Comparison of ENCODE assay signal across 28 cellular contexts in the genomic region with DNA sequence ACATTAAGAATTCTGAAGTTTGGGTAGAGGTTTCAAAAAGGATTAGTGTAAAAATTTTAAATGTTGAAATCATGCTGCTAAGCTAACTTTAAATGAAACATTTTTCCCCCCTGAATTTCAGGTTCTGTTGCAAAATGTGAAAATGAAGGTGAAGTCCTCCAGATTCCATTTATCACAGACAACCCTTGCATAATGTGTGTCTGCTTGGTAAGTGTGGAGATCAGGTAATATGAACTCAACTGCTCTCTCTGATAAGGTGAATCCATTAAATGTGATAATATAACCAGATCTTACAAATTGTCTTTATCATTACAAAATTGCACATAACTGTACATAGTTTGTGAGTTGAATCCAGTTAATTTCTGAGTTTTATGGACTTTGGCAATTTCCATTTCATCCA. TPM values are rescaled to one million over a fixed set of nuclear protein-coding genes. Genes with fewer than 3 reads are reported as not detected.
DNase-seq lines count a peak whose midpoint lies in the region; ATAC-seq, FAIRE-seq and TF ChIP-seq lines count a peak whose summit lies in the region.
"Had no signal": no experiment of that assay in that cellular context is flagged by ENCODE, and none has a peak within 500 bp of the region (broad histone marks: within the 10 kb centered on the region; RNA-seq: fewer than 3 reads in every experiment).

No MANE protein-coding gene starts in this region.

- H3K9me3 ChIP-seq in A549: no peaks in the 10 kb centered on the region
- H3K9me3 ChIP-seq in IMR-90 (ENCODE audit: control insufficient read depth, insufficient read depth, low read length): no peaks in the 10 kb centered on the region
- H3K9me3 ChIP-seq: BLaER1, Caco-2, testis, vagina had no signal

- DNase-seq in A549 (ENCODE audit: low read depth in 1 of 2, low spot score in 1 of 2) (no peak), IMR-90 (no peak), fibroblast of pulmonary artery (ENCODE audit: low read depth) (no peak), nephron progenitor cell (no peak), mucosa of gallbladder (ENCODE audit: low spot score) (no peak), DMS53 treated with DMSO at 0.1 percent for 48 hours (lab: John Stamatoyannopoulos, UW; ENCODE audit: unreplicated experiment) (no peak)
- DNase-seq: activated CD4-positive, alpha-beta T cell treated with anti-CD3 and anti-CD28 coated beads for 4 hours; activated effector memory CD4-positive, alpha-beta T cell treated with Interleukin-2 at 50 U/mL for 16 hours; activated naive CD8-positive, alpha-beta T cell treated with anti-CD3 and anti-CD28 coated beads, Interleukin-2, amount 50 U/mL, for 24 hours; activated T-cell treated with anti-CD3 and anti-CD28 coated beads for 4 hours; Caco-2; DMS79; foreskin melanocyte; kidney glomerular epithelial cell; mammary epithelial cell; NCI-H1417 treated with DMSO at 0.1 percent for 48 hours; NCI-H2081 treated with DMSO at 0.1 percent for 48 hours; NCI-H446; NCI-H82; occipital lobe; OCI-M1; stimulated activated naive CD8-positive, alpha-beta T cell treated with anti-CD3 and anti-CD28 coated beads, Interleukin-15, Interleukin-2, amounts not matched to agents 100 U/mL and 50 U/mL, for 24 hours; testis had no signal

- no TSS peak for BruUV-seq in IMR-90 (replicated peaks; lab: Mats Ljungman, UMichigan)

- H3K36me3 ChIP-seq in IMR-90 (ENCODE audit: control insufficient read depth, insufficient read depth, low read length): no peaks in the 10 kb centered on the region
- H3K36me3 ChIP-seq: BLaER1, vagina had no signal

- H3K27ac ChIP-seq in A549 (no peak overlapping the region), IMR-90 (ENCODE audit: insufficient read depth, low read length) (no peak overlapping the region)
- H3K27ac ChIP-seq: BLaER1, testis, vagina had no signal

- H3K27me3 ChIP-seq in IMR-90 (ENCODE audit: control insufficient read depth, insufficient read depth, low read length): no peaks in the 10 kb centered on the region
- H3K27me3 ChIP-seq: testis, vagina had no signal

- no peak overlapping the region for H4K8ac ChIP-seq in IMR-90 (ENCODE audit: low read depth in 2 of 2, low read length in 2 of 2)

- no peak for TF ChIP-seq EP300 in A549 (IDR thresholded peaks at IDR 0.05)

- H2AK9ac ChIP-seq in IMR-90 (replicated peaks; ENCODE audit: low read depth, low read length, poor library complexity): no peak overlapping the region

- H3K9me3 Mint-ChIP-seq in nephron progenitor cell: no peaks in the 10 kb centered on the region
- H3K9me3 Mint-ChIP-seq: activated naive CD8-positive, alpha-beta T cell treated with anti-CD3 and anti-CD28 coated beads, Interleukin-2, amount 50 U/mL, for 24 hours had no signal

- H3K4me1 ChIP-seq in A549: peaks cover 18% of the 10 kb centered on the region; the same call in 1 of the 3 replicates
- H3K4me1 ChIP-seq in IMR-90 (ENCODE audit: control insufficient read depth, insufficient read depth, low read length): peaks cover 2% of the 10 kb centered on the region; the same call in 1 of the 2 replicates
- H3K4me1 ChIP-seq: testis had no signal

- H3K4me3 ChIP-seq in A549 (no peak overlapping the region), IMR-90 (ENCODE audit: insufficient read depth, low read depth, low read length) (no peak overlapping the region), fibroblast of pulmonary artery (replicated peaks; ENCODE audit: low read depth, low read length) (peak overlapping the region; percentile 76)
- H3K4me3 ChIP-seq: BLaER1, testis, vagina had no signal

- H2BK120ac ChIP-seq in IMR-90 (ENCODE audit: low read depth, low read length): no peak overlapping the region

- H2BK20ac ChIP-seq in IMR-90 (ENCODE audit: low read depth, low read length): no peak overlapping the region

- no peak overlapping the region for H2BK5ac ChIP-seq in IMR-90 (ENCODE audit: low read depth, low read length, poor library complexity, severe bottlenecking)

- no peak for ATAC-seq in A549
- no peak for ATAC-seq in IMR-90 (ENCODE audit: low read depth)
- no peak for ATAC-seq in HG03354 (IDR thresholded peaks at IDR 0.05; ENCODE audit: poor library complexity, severe bottlenecking, unreplicated experiment)
- ATAC-seq in GM18873 (IDR thresholded peaks at IDR 0.05; ENCODE audit: low FRiP score, unreplicated experiment): no peak
- ATAC-seq: activated naive CD8-positive, alpha-beta T cell treated with anti-CD3 and anti-CD28 coated beads, Interleukin-2, amount 50 U/mL, for 24 hours; stimulated activated naive CD8-positive, alpha-beta T cell treated with anti-CD3 and anti-CD28 coated beads, Interleukin-15, Interleukin-2, amounts not matched to agents 100 U/mL and 50 U/mL, for 24 hours had no signal

- H3K9me1 ChIP-seq in IMR-90 (ENCODE audit: insufficient read depth, low read length): no peaks in the 10 kb centered on the region

- TF ChIP-seq CTCF in A549 (IDR thresholded peaks at IDR 0.05): no peak
- no peak for TF ChIP-seq CTCF in IMR-90 (conservative IDR thresholded peaks at IDR 0.05; ENCODE audit: low read depth, low read length)
- TF ChIP-seq CTCF in fibroblast of pulmonary artery (IDR thresholded peaks at IDR 0.05; ENCODE audit: low read length, missing control alignments): no peak
- TF ChIP-seq CTCF in nephron progenitor cell (IDR thresholded peaks at IDR 0.05): no peak

- TF ChIP-seq RAD21 in A549 (conservative IDR thresholded peaks at IDR 0.05 in 1 of 2, IDR thresholded peaks at IDR 0.05 in 1 of 2) (no peak), IMR-90 (IDR thresholded peaks at IDR 0.05; ENCODE audit: low read length) (no peak)

- no peak overlapping the region for H2AK5ac ChIP-seq in IMR-90 (ENCODE audit: low read depth, low read length)

- FAIRE-seq in A549 (lab: Jason Lieb, UNC): no peak

- H2BK15ac ChIP-seq in IMR-90 (ENCODE audit: low read depth, low read length): no peak overlapping the region

- in situ Hi-C loops in IMR-90 (cut with MboI; ENCODE audit: low sequenced_read_pairs): no loop called here

- no peaks in the 10 kb centered on the region for H3K36me3 Mint-ChIP-seq in nephron progenitor cell (ENCODE audit: low read depth)

- no peak for TF ChIP-seq POLR2A in A549 (IDR thresholded peaks at IDR 0.05; ENCODE audit: low read length)
- TF ChIP-seq POLR2A in IMR-90 (IDR thresholded peaks at IDR 0.05; ENCODE audit: low read depth, low read length): no peak

- no peak overlapping the region for H3K4ac ChIP-seq in IMR-90 (ENCODE audit: low read depth, low read length)

- H3K23ac ChIP-seq in IMR-90 (ENCODE audit: low read depth, low read length): no peak overlapping the region

- peaks cover 24% of the 10 kb centered on the region for H3K4me1 Mint-ChIP-seq in nephron progenitor cell

- H3K4me2 ChIP-seq in A549 (peak overlapping the region; percentile 80), IMR-90 (ENCODE audit: low read depth, low read length) (peak overlapping the region; percentile 17; the same call in 1 of the 2 replicates)
- H3K4me2 ChIP-seq: BLaER1 had no signal

- peaks cover 75% of the 10 kb centered on the region for H3K27me3 Mint-ChIP-seq in nephron progenitor cell (ENCODE audit: low read depth, poor library complexity)

- no peak overlapping the region for H3K56ac ChIP-seq in IMR-90 (ENCODE audit: extremely low read depth, insufficient read depth, low read length)

- H4K5ac ChIP-seq in IMR-90 (ENCODE audit: low read depth, low read length): no peak overlapping the region

- H3K9ac ChIP-seq in IMR-90 (ENCODE audit: low read depth, low read length): no peak overlapping the region
- H3K9ac ChIP-seq: BLaER1 had no signal

- H3K14ac ChIP-seq in IMR-90 (replicated peaks; ENCODE audit: low read depth, low read length): no peak overlapping the region

- dilution Hi-C loops in IMR-90 (cut with HindIII; ENCODE audit: low sequenced_read_pairs, unreplicated experiment): no loop called here

- CTCF ChIA-PET in A549 (lab: Yijun Ruan, JAX) (interaction anchor here (1.1 to 6.2 kb wide), 4 partner anchors 12 to 70 kb away, joined by 3 to 53 read pairs (median 12); no protein-coding TSS in a partner anchor), IMR-90 (lab: Yijun Ruan, JAX) (interaction anchor here (0.6 to 2.0 kb wide), 6 partner anchors 15 to 1663 kb away, joined by 3 to 7 read pairs (median 4); no protein-coding TSS in a partner anchor)

- intact Hi-C loops in IMR-90 (cut with micrococcal nuclease): loop anchor here (5.0 kb wide), 3 partner anchors 171 to 719 kb away; no protein-coding TSS in a partner anchor

- peak overlapping the region; percentile 93 for H3K4me3 Mint-ChIP-seq in nephron progenitor cell
- H3K4me3 Mint-ChIP-seq: activated naive CD8-positive, alpha-beta T cell treated with anti-CD3 and anti-CD28 coated beads, Interleukin-2, amount 50 U/mL, for 24 hours had no signal

- no peak overlapping the region for H4K91ac ChIP-seq in IMR-90 (ENCODE audit: insufficient read depth, low read depth, low read length)

- H4K20me1 ChIP-seq in IMR-90 (ENCODE audit: insufficient read depth, low read length): no peaks in the 10 kb centered on the region

- H3K18ac ChIP-seq in IMR-90 (ENCODE audit: low read depth, low read length): no peak overlapping the region

- H3K79me1 ChIP-seq in IMR-90 (ENCODE audit: low read depth in 1 of 2, low read length in 2 of 2): no peaks in the 10 kb centered on the region

- H2AFZ ChIP-seq in IMR-90 (replicated peaks; ENCODE audit: low read length, poor library complexity): no peak overlapping the region

- no peak overlapping the region for H3K27ac Mint-ChIP-seq in nephron progenitor cell
- H3K27ac Mint-ChIP-seq: activated naive CD8-positive, alpha-beta T cell treated with anti-CD3 and anti-CD28 coated beads, Interleukin-2, amount 50 U/mL, for 24 hours had no signal

- POLR2A ChIA-PET in A549 (lab: Yijun Ruan, JAX): no interaction called here
- POLR2A ChIA-PET in IMR-90 (lab: Charles Lee; ENCODE audit: unreplicated experiment): no interaction called here

TF ChIP-seq in A549, 52 proteins besides CTCF, POLR2A, EP300 and RAD21 (continues in another document):
- TF ChIP-seq JUNB (IDR thresholded peaks at IDR 0.05) (no peak), HOXB5 (CRISPR knock-in tag; IDR thresholded peaks at IDR 0.05) (no peak), CHD2 (IDR thresholded peaks at IDR 0.05; ENCODE audit: low read length, partially characterized antibody) (no peak), NR3C1 (IDR thresholded peaks at IDR 0.05) (no peak)

TF ChIP-seq in IMR-90, 13 proteins besides CTCF, POLR2A, EP300 and RAD21 (continues in another document):
- TF ChIP-seq FOS (IDR thresholded peaks at IDR 0.05; ENCODE audit: low read depth, low read length): no peak
- TF ChIP-seq RCOR1 (IDR thresholded peaks at IDR 0.05; ENCODE audit: insufficient replicate concordance, low read length): no peak
- no peak for TF ChIP-seq CEBPB (IDR thresholded peaks at IDR 0.05; ENCODE audit: low read depth, low read length)

RNA-seq across cellular contexts. Expression of gene BMPER, which starts 1.4 kb away (rescaled TPM):
- polyA plus RNA-seq in A549 (2011; rRNA removed) (5.0 and 5.6 TPM in 2 replicates), A549 (2017; fragmentation: RNase III; extraction: RNeasy Plus Mini Kit Qiagen cat#74134 plus additional on column Dnase treatment) (5.8 to 8.9 TPM (median 7.1 TPM) in 3 replicates), IMR-90 (2012; rRNA removed) (4.6 and 6.2 TPM in 2 replicates)
- polyA plus RNA-seq in A549 (2012; cell fraction: cytosol; rRNA removed): 2.4 and 3.5 TPM in 2 replicates
- 7.4 and 8.2 TPM in 2 replicates for polyA plus RNA-seq in A549 (2012; cell fraction: nucleus; rRNA removed)
- 5.5 and 8.0 TPM in 2 replicates for polyA minus RNA-seq in A549 (2011; rRNA and poly(A)+ RNA removed)
- total RNA-seq in IMR-90 (2012; rRNA removed) (7.5 and 7.9 TPM in 2 replicates), mucosa of gallbladder (5.0 TPM)
- polyA plus RNA-seq in IMR-90 (2012; cell fraction: cytosol; rRNA removed): 4.7 and 5.8 TPM in 2 replicates
- 6.5 and 7.8 TPM in 2 replicates for polyA plus RNA-seq in IMR-90 (2012; cell fraction: nucleus; rRNA removed; ENCODE audit: low replicate concordance)
- total RNA-seq: Caco-2; T-helper 2 cell treated with Interferon-gamma antibody and Interleukin-4, amounts not matched to agents 100 ng/mL and 5 ng/mL, for 36 hours had no signal
